In the genomic region with DNA sequence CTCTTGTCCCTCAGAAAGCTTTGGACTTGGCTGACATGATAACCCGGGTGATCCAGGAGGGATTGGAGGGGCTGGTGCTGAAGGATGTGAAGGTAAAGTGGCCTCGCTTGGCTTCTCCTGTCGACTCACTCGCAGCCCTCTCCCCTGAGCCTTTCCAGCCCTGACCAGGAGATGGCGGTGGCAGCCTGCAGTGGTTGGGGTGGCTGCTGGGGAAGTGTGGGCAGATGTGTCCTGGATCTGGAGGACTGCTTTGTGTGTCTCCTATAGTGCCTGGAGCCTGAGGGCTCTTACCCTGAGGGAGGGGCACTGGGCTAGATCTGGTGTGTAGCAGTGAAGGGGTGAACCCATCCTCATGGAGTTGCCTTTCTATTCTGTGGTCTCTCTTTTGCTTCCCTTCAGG, we compare ENCODE assay signal across 8 cellular contexts. TPM values are rescaled to one million over a fixed set of nuclear protein-coding genes. Genes with fewer than 3 reads are reported as not detected.
DNase-seq lines count a peak whose midpoint lies in the region; ATAC-seq and TF ChIP-seq lines count a peak whose summit lies in the region.

No MANE protein-coding gene starts in this region.

- intact Hi-C loops in A673 (cut with micrococcal nuclease; ENCODE audit: unreplicated experiment), result loop anchor here (1.0 kb wide), 2 partner anchors 92 to 122 kb away; no protein-coding TSS in a partner anchor

- H3K9me3 ChIP-seq in A673 (ENCODE audit: low read depth, low read length, poor library complexity, severe bottlenecking), result no peaks in the 10 kb centered on the region

- BruUV-seq in A673 (replicated peaks; lab: Mats Ljungman, UMichigan), result no TSS peak

- H3K27me3 ChIP-seq in A673 (replicated peaks; ENCODE audit: insufficient read depth, low read depth, low read length, poor library complexity), result no peaks in the 10 kb centered on the region

- no peaks in the 10 kb centered on the region for H3K4me1 ChIP-seq in A673 (ENCODE audit: insufficient read depth, low read length, poor library complexity, severe bottlenecking)

- peaks cover 4% of the 10 kb centered on the region for H3K36me3 ChIP-seq in A673 (ENCODE audit: insufficient read depth, low read length, poor library complexity, severe bottlenecking)

- TF ChIP-seq CTCF in A673 (conservative IDR thresholded peaks at IDR 0.05; ENCODE audit: low read depth, low read length), result peak; percentile 60

- H3K4me3 ChIP-seq in A673 (ENCODE audit: low read depth, low read length, poor library complexity, severe bottlenecking), result no peak overlapping the region

- ATAC-seq in GM18498 (IDR thresholded peaks at IDR 0.05; ENCODE audit: unreplicated experiment), result peak; percentile 48
- ATAC-seq in GM21825 (IDR thresholded peaks at IDR 0.05; ENCODE audit: unreplicated experiment), result no peak

- peak; percentile 70 for DNase-seq in A673 (ENCODE audit: low spot score)
- DNase-seq in NCI-H1694 (lab: John Stamatoyannopoulos, UW), result peak; percentile 36
- peak; percentile 78 to 84 for DNase-seq in activated CD4-positive, alpha-beta T cell treated with anti-CD3 and anti-CD28 coated beads for 4 hours
- DNase-seq in cerebellum (ENCODE audit: low spot score), result peak; percentile 8
- peak; percentile 75 for DNase-seq in left kidney (ENCODE audit: low read depth, low spot score)
- DNase-seq in stimulated activated CD4-positive, alpha-beta T cell treated with anti-CD3 and anti-CD28 coated beads, Interleukin-4, amount 100 ng/mL, for 1 hour, result peak; percentile 75

- CTCF ChIA-PET in A673 (lab: Charles Lee), result no interaction called here

- POLR2A ChIA-PET in A673 (lab: Charles Lee; ENCODE audit: low non-redundant PET), result no interaction called here

- no peak overlapping the region for H3K27ac ChIP-seq in A673 (ENCODE audit: low read depth, low read length, poor library complexity, severe bottlenecking)

RNA-seq across cellular contexts. Expression of a gene that starts 17.9 kb away (rescaled TPM):
- total RNA-seq in A673 (2021), result 23.0 and 29.2 TPM in 2 replicates
- 50.4 TPM for total RNA-seq in cerebellum

RNA-seq across cellular contexts. Expression of a gene that starts 36.9 kb away (rescaled TPM):
- total RNA-seq in A673 (2021) (9.1 and 10.1 TPM in 2 replicates), cerebellum (11.1 TPM)

RNA-seq across cellular contexts. Expression of a gene that starts 36.9 kb away (rescaled TPM):
- 0.48 and 0.60 TPM in 2 replicates for total RNA-seq in A673 (2021)
- 4.0 TPM for total RNA-seq in cerebellum

Comparison
In these comparisons a context has a peak if more than half of its experiments do, and no peak if none do; other contexts are left out.
1. DNase-seq: peak in every context shown above with its lines; median percentile 81 in activated CD4-positive, alpha-beta T cell treated with anti-CD3 and anti-CD28 coated beads for 4 hours; 75 in left kidney; 75 in stimulated activated CD4-positive, alpha-beta T cell treated with anti-CD3 and anti-CD28 coated beads, Interleukin-4, amount 100 ng/mL, for 1 hour; 70 in A673; 36 in NCI-H1694; 8 in cerebellum.